In the genomic region with DNA sequence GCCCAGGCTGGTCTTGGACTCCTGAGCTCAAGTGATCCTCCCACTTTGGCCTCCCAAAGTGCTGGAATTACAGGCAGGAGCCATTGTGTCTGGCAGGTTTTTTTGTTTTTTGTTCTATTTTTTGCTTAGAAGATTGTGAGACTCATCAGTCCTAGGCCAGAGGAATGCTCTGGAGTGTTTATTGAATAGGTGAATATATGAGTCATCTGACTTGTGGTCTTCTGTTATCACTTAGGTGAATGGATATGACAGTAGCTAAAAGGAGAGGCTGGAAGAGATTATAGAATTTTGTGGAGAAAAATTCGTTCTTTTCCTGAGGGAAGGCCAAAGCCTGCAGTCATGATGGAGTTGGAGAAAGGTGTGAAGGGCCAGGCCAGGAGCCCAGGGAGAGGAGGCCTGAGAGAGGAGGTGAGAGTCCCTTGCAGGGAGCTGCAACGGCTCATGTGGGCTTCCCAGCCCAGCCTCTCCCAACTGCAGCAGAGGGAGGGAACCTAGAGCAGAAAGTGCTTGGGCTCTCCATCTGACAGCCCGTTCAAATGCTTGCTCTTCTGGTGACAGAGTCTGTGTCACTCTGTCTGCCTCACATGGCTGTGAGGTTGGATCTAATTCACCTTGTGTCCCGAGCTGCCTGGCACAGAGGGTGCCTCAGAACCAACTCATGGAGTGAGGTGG, we compare ENCODE assay signal across 28 cellular contexts. TPM values are rescaled to one million over a fixed set of nuclear protein-coding genes. Genes with fewer than 3 reads are reported as not detected.
DNase-seq lines count a peak whose midpoint lies in the region; ATAC-seq and TF ChIP-seq lines count a peak whose summit lies in the region.
"Had no signal": no experiment of that assay in that cellular context is flagged by ENCODE, and none has a peak within 500 bp of the region (broad histone marks: within the 10 kb centered on the region; RNA-seq: fewer than 3 reads in every experiment).

No MANE protein-coding gene starts in this region.

- no peaks in the 10 kb centered on the region; a peak in 1 of 5 replicates for H3K9me3 Mint-ChIP-seq in H9
- H3K9me3 Mint-ChIP-seq: central memory CD8-positive, alpha-beta T cell; naive thymus-derived CD8-positive, alpha-beta T cell had no signal

- H2BK15ac ChIP-seq in H9 (ENCODE audit: low read depth, low read length): no peak overlapping the region

- H3K27ac Mint-ChIP-seq in H9: peak overlapping the region in 1 of 3 experiments; percentile 19; a peak in 1 of 7 replicates

- H2AK5ac ChIP-seq in H9 (ENCODE audit: insufficient read length, low read length): no peak overlapping the region

- H2BK12ac ChIP-seq in H9 (ENCODE audit: insufficient read length, low read depth, low read length): no peak overlapping the region

- H3K56ac ChIP-seq in H9 (ENCODE audit: insufficient read length, low read depth, low read length): no peak overlapping the region

- no peak overlapping the region for H3K4ac ChIP-seq in H9 (ENCODE audit: low read depth, low read length)

- H4K5ac ChIP-seq in H9 (ENCODE audit: insufficient read length, low read depth, low read length): no peak overlapping the region

- H3K18ac ChIP-seq in H9 (ENCODE audit: insufficient read length, low read depth, low read length): no peak overlapping the region

- CTCF ChIA-PET in HEK293 (lab: Yijun Ruan, JAX): interaction anchor here (0.7 to 1.3 kb wide), 2 partner anchors 17 to 435 kb away, joined by 3 read pairs; no protein-coding TSS in a partner anchor

- no peak for ATAC-seq in GM21737 (IDR thresholded peaks at IDR 0.05; ENCODE audit: unreplicated experiment)
- ATAC-seq in HG03439 (IDR thresholded peaks at IDR 0.05; ENCODE audit: unreplicated experiment): no peak
- ATAC-seq: lower lobe of right lung; naive thymus-derived CD8-positive, alpha-beta T cell had no signal

- H3K27me3 Mint-ChIP-seq in H9 (ENCODE audit: low read depth): peaks cover 3% of the 10 kb centered on the region; the same call in 1 of the 2 replicates

- no peaks in the 10 kb centered on the region; a peak in 1 of 7 replicates for H3K36me3 Mint-ChIP-seq in H9 (ENCODE audit: insufficient read depth in 1 of 3, low read depth in 3 of 3)
- H3K36me3 Mint-ChIP-seq: naive thymus-derived CD8-positive, alpha-beta T cell had no signal

- no peaks in the 10 kb centered on the region for H3K79me2 ChIP-seq in H9 (ENCODE audit: insufficient read depth, low read length)

- H4K91ac ChIP-seq in H9 (ENCODE audit: insufficient read length, low read depth, low read length): no peak overlapping the region

- H3K9me3 ChIP-seq in HEK293 (ENCODE audit: control insufficient read depth, insufficient read depth, low read depth, low read length): no peaks in the 10 kb centered on the region
- no peaks in the 10 kb centered on the region for H3K9me3 ChIP-seq in H9 (ENCODE audit: control insufficient read depth, low read depth, low read length)
- H3K9me3 ChIP-seq: heart left ventricle, lower lobe of right lung, prostate gland, sigmoid colon, tibial artery had no signal

- H3K4me1 ChIP-seq in HEK293 (ENCODE audit: control insufficient read depth, insufficient read depth, low read length) (no peaks in the 10 kb centered on the region), H9 (ENCODE audit: insufficient read depth, low read length) (no peaks in the 10 kb centered on the region)
- H3K4me1 ChIP-seq: esophagus muscularis mucosa, heart left ventricle, lower lobe of right lung, prostate gland, sigmoid colon, tibial artery had no signal

- H3K4me1 Mint-ChIP-seq in H9: peaks cover 0 to 4% of the 10 kb centered on the region in 2 experiments; a peak in 1 of 4 replicates
- H3K4me1 Mint-ChIP-seq: central memory CD8-positive, alpha-beta T cell; naive thymus-derived CD8-positive, alpha-beta T cell had no signal

- TF ChIP-seq CTCF in HEK293 (tag by site-specific recombination; IDR thresholded peaks at IDR 0.05) (no peak), H9 (conservative IDR thresholded peaks at IDR 0.05) (no peak)

- no peaks in the 10 kb centered on the region for H3K23me2 ChIP-seq in H9 (ENCODE audit: insufficient read length, low read depth, low read length, poor library complexity, severe bottlenecking)

- H3K23ac ChIP-seq in H9 (ENCODE audit: insufficient read length, low read depth, low read length): no peak overlapping the region

- no peak overlapping the region for H3T11ph ChIP-seq in H9 (ENCODE audit: low read length)

- peaks cover 4% of the 10 kb centered on the region for H4K20me1 ChIP-seq in H9 (ENCODE audit: control insufficient read depth, insufficient read depth, insufficient read length)

- H3K14ac ChIP-seq in H9 (ENCODE audit: insufficient read depth, low read length): no peak overlapping the region

- WGBS in H9 (ENCODE audit: extremely low coverage, insufficient read length, low lambda C conversion rate): no CpG with 5 or more reads among the region's 4 CpGs

- DNase-seq in NCI-H226 (peak; percentile 74), astrocyte of the hippocampus (ENCODE audit: low read depth, low spot score) (peak; percentile 12), kidney tubule cell (ENCODE audit: low spot score) (peak; percentile 66), H9 (no peak)
- DNase-seq: activated CD4-positive, alpha-beta T cell treated with anti-CD3 and anti-CD28 coated beads for 4 hours; activated T-cell treated with anti-CD3 and anti-CD28 coated beads for 4 hours; DMS153; foreskin melanocyte; heart left ventricle; KG1; lower lobe of right lung; naive thymus-derived CD8-positive, alpha-beta T cell; NCI-H2029; NCI-H2227 treated with DMSO at 0.1 percent for 48 hours; NCI-H526 treated with DMSO at 0.1 percent for 48 hours; SIG-M5; sigmoid colon; stimulated activated CD4-positive, alpha-beta T cell treated with anti-CD3 and anti-CD28 coated beads, Interleukin-4, amount 100 ng/mL, for 1 hour; SW 1271; T-helper 9 cell; tibial artery had no signal

- no peak overlapping the region for H3K4me2 ChIP-seq in H9 (ENCODE audit: insufficient read depth, insufficient read length, low read length)

- H2AFZ ChIP-seq in H9 (ENCODE audit: low read length): no peak overlapping the region

- no peaks in the 10 kb centered on the region for H3K36me3 ChIP-seq in HEK293 (ENCODE audit: control insufficient read depth in 2 of 2, insufficient read depth in 1 of 2, low read length in 2 of 2)
- H3K36me3 ChIP-seq: esophagus muscularis mucosa, heart left ventricle, lower lobe of right lung, prostate gland, sigmoid colon, tibial artery had no signal

- no peak overlapping the region for H3K4me3 ChIP-seq in HEK293 (ENCODE audit: low read depth, low read length)
- H3K4me3 ChIP-seq: esophagus muscularis mucosa, heart left ventricle, lower lobe of right lung, prostate gland, sigmoid colon, tibial artery had no signal

- no peak overlapping the region for H2BK120ac ChIP-seq in H9 (ENCODE audit: low read depth, low read length, poor library complexity, severe bottlenecking)

- POLR2A ChIA-PET in HEK293 (lab: Yijun Ruan, JAX): no interaction called here

- H4K8ac ChIP-seq in H9 (replicated peaks; ENCODE audit: insufficient read length, low read depth, low read length): no peak overlapping the region

- H3K27me3 ChIP-seq in H9 (ENCODE audit: insufficient read depth, low read length): no peaks in the 10 kb centered on the region
- H3K27me3 ChIP-seq: esophagus muscularis mucosa, sigmoid colon had no signal

- no peak overlapping the region for H2BK20ac ChIP-seq in H9 (ENCODE audit: low read depth, low read length, poor library complexity, severe bottlenecking)

- H3K27ac ChIP-seq in HEK293 (ENCODE audit: extremely low read depth, low read depth, low read length) (no peak overlapping the region), H9 (ENCODE audit: insufficient read length, low read depth, low read length) (no peak overlapping the region)
- H3K27ac ChIP-seq: esophagus muscularis mucosa, heart left ventricle, lower lobe of right lung, prostate gland, sigmoid colon, tibial artery, VCaP had no signal

- no peaks in the 10 kb centered on the region for H3K79me1 ChIP-seq in H9 (ENCODE audit: insufficient read depth, low read depth, low read length, poor library complexity, severe bottlenecking)

- no peak overlapping the region for H3K4me3 Mint-ChIP-seq in H9
- H3K4me3 Mint-ChIP-seq: central memory CD8-positive, alpha-beta T cell; naive thymus-derived CD8-positive, alpha-beta T cell had no signal

- no peak overlapping the region for H3K9ac ChIP-seq in H9 (ENCODE audit: extremely low read depth, insufficient read length, low read length)

- H2BK5ac ChIP-seq in H9 (ENCODE audit: insufficient read length, low read length): no peak overlapping the region

TF ChIP-seq in HEK293, 187 proteins besides CTCF, POLR2A, EP300 and RAD21:
- no peak for TF ChIP-seq ZBTB20 (tag by site-specific recombination; IDR thresholded peaks at IDR 0.05)
- peak; percentile 33; the same call in 1 of the 2 replicates for TF ChIP-seq ZNF341 (tag by site-specific recombination; IDR thresholded peaks at IDR 0.05; ENCODE audit: low read depth)
TF ChIP-seq in HEK293: peak in this region for 1.

RNA-seq across cellular contexts. Expression of gene ACOT11, which starts 31.6 kb away (rescaled TPM):
- total RNA-seq in H9 (2021): 3.6 and 4.0 TPM in 2 replicates
